Comparison of ENCODE assay signal across 24 cellular contexts in genomic region chr3:187971629-187972028, GRCh38.
DNase-seq lines count a peak whose midpoint lies in the region; ATAC-seq and TF ChIP-seq lines count a peak whose summit lies in the region.
"Had no signal": no experiment of that assay in that cellular context is flagged by ENCODE, and none has a peak within 500 bp of the region (broad histone marks: within the 10 kb centered on the region; RNA-seq: fewer than 3 reads in every experiment).

No MANE protein-coding gene starts in this region.

- WGBS in H9 (ENCODE audit: extremely low coverage, insufficient read length, low lambda C conversion rate) = no CpG with 5 or more reads among the region's 4 CpGs

- H3K9me3 Mint-ChIP-seq in H9 = no peaks in the 10 kb centered on the region
- H3K9me3 Mint-ChIP-seq: IgD-negative memory B cell; nephron; stimulated activated memory B cell treated with anti-CD40 and anti-IgM and Interleukin-4, amounts not matched to agents 10 μg/mL and 1 μg/mL and 100 μg/mL, for 72 hours had no signal

- H2AFZ ChIP-seq in H9 (ENCODE audit: low read length) = no peak overlapping the region
- H2AFZ ChIP-seq in OCI-LY7 (ENCODE audit: low read length) = no peak overlapping the region
- H2AFZ ChIP-seq: hepatocyte had no signal

- no peak overlapping the region for H3K4ac ChIP-seq in H9 (ENCODE audit: low read depth, low read length)

- no peak overlapping the region for H4K8ac ChIP-seq in H9 (replicated peaks; ENCODE audit: insufficient read length, low read depth, low read length)

- H4K20me1 ChIP-seq in H9 (ENCODE audit: control insufficient read depth, insufficient read depth, insufficient read length) (no peaks in the 10 kb centered on the region), OCI-LY7 (ENCODE audit: insufficient read depth, low read length) (no peaks in the 10 kb centered on the region)

- H3K4me1 Mint-ChIP-seq in H9 = peaks cover 4% of the 10 kb centered on the region in 2 experiments; a peak in 3 of 4 replicates

- H3K79me2 ChIP-seq in H9 (ENCODE audit: insufficient read depth, low read length) (no peaks in the 10 kb centered on the region), OCI-LY7 (ENCODE audit: insufficient read depth, low read depth, low read length) (peaks cover 30% of the 10 kb centered on the region; the same call in 1 of the 2 replicates)
- H3K79me2 ChIP-seq: hepatocyte had no signal

- no peak overlapping the region for H3K14ac ChIP-seq in H9 (ENCODE audit: insufficient read depth, low read length)

- BruUV-seq in OCI-LY7 (replicated peaks; lab: Mats Ljungman, UMichigan) = no TSS peak

- TF ChIP-seq CTCF in H9 (conservative IDR thresholded peaks at IDR 0.05) (0 out of 3 replicates have a peak, but pooled peaks have one; percentile 20), OCI-LY7 (conservative IDR thresholded peaks at IDR 0.05; ENCODE audit: low read length) (0 out of 2 replicates have a peak, but pooled peaks have one; percentile 24), choroid plexus epithelial cell (conservative IDR thresholded peaks at IDR 0.05; ENCODE audit: low read depth, low read length) (peak; percentile 10)

- no peaks in the 10 kb centered on the region for H3K27me3 ChIP-seq in H9 (ENCODE audit: insufficient read depth, low read length)
- H3K27me3 ChIP-seq: gastrocnemius medialis, hepatocyte had no signal

- no peaks in the 10 kb centered on the region for H3K79me1 ChIP-seq in H9 (ENCODE audit: insufficient read depth, low read depth, low read length, poor library complexity, severe bottlenecking)

- H2BK12ac ChIP-seq in H9 (ENCODE audit: insufficient read length, low read depth, low read length) = no peak overlapping the region

- no peak for DNase-seq in H9
- DNase-seq in OCI-LY7 (ENCODE audit: low spot score) = peak; percentile 58
- DNase-seq in choroid plexus epithelial cell (ENCODE audit: low read depth) = no peak
- no peak for DNase-seq in retina
- no peak for DNase-seq in AG08396 (ENCODE audit: low spot score)
- DNase-seq in left ventricle myocardium superior = no peak
- no peak for DNase-seq in NCI-H526 treated with DMSO at 0.1 percent for 48 hours (lab: John Stamatoyannopoulos, UW)
- DNase-seq: activated CD4-positive, alpha-beta T cell treated with anti-CD3 and anti-CD28 coated beads for 36 hours; activated CD8-positive, alpha-beta T cell treated with anti-CD3 and anti-CD28 coated beads, Interleukin-2, amount 10 ng/mL, durations not matched to agents 7 days and 5 days; activated naive CD4-positive, alpha-beta T cell treated with anti-CD3 and anti-CD28 coated beads, Interleukin-2, amount 10 ng/mL, durations not matched to agents 7 days and 5 days; amniotic stem cell; gastrocnemius medialis; NCI-H1048; NCI-H1694; NCI-H446; NCI-H774; trophoblast cell had no signal

- H3K18ac ChIP-seq in H9 (ENCODE audit: insufficient read length, low read depth, low read length) = no peak overlapping the region

- no peaks in the 10 kb centered on the region for H3K9me2 ChIP-seq in OCI-LY7 (ENCODE audit: insufficient read depth, low read length)

- H2BK5ac ChIP-seq in H9 (ENCODE audit: insufficient read length, low read length) = no peak overlapping the region

- H2BK15ac ChIP-seq in H9 (ENCODE audit: low read depth, low read length) = no peak overlapping the region

- H2BK120ac ChIP-seq in H9 (ENCODE audit: low read depth, low read length, poor library complexity, severe bottlenecking) = no peak overlapping the region

- H3K4me3 ChIP-seq in OCI-LY7 (ENCODE audit: low read depth, low read length, poor library complexity, severe bottlenecking) (peak overlapping the region; percentile 54), choroid plexus epithelial cell (ENCODE audit: low read depth, low read length) (no peak overlapping the region)
- H3K4me3 ChIP-seq: gastrocnemius medialis, hepatocyte had no signal

- no peak overlapping the region for H3T11ph ChIP-seq in H9 (ENCODE audit: low read length)

- H3K56ac ChIP-seq in H9 (ENCODE audit: insufficient read length, low read depth, low read length) = no peak overlapping the region

- no peak overlapping the region for H3K4me3 Mint-ChIP-seq in H9
- H3K4me3 Mint-ChIP-seq: activated CD4-positive, alpha-beta T cell treated with anti-CD3 and anti-CD28 coated beads for 36 hours; activated CD8-positive, alpha-beta T cell treated with anti-CD3 and anti-CD28 coated beads, Interleukin-2, amount 10 ng/mL, durations not matched to agents 7 days and 5 days; activated naive CD4-positive, alpha-beta T cell treated with anti-CD3 and anti-CD28 coated beads, Interleukin-2, amount 10 ng/mL, durations not matched to agents 7 days and 5 days; activated T-helper 17 cell treated with anti-CD3 and anti-CD28 coated beads, Interleukin-2, amount 50 U/mL, for 72 hours; nephron; stimulated activated memory B cell treated with anti-CD40 and anti-IgM and Interleukin-4, amounts not matched to agents 10 μg/mL and 1 μg/mL and 100 μg/mL, for 72 hours; T-helper 1 cell treated with Interleukin-12 subunit alpha and Interleukin-12 subunit beta and Interleukin-4 antibody, amounts not matched to agents 30 μg/mL and 1 μg/mL, for 36 hours had no signal

- no peak overlapping the region for H4K5ac ChIP-seq in H9 (ENCODE audit: insufficient read length, low read depth, low read length)

- no peaks in the 10 kb centered on the region for H3K27me3 Mint-ChIP-seq in H9 (ENCODE audit: low read depth)
- H3K27me3 Mint-ChIP-seq: activated CD4-positive, alpha-beta T cell treated with anti-CD3 and anti-CD28 coated beads for 36 hours; activated T-helper 17 cell treated with anti-CD3 and anti-CD28 coated beads, Interleukin-2, amount 50 U/mL, for 72 hours had no signal

- H3K23ac ChIP-seq in H9 (ENCODE audit: insufficient read length, low read depth, low read length) = no peak overlapping the region

- intact Hi-C loops in OCI-LY7 (cut with micrococcal nuclease; ENCODE audit: unreplicated experiment) (loop anchor here (10.0 kb wide), 1 partner anchor 947 kb away; no protein-coding TSS in a partner anchor), left ventricle myocardium superior (cut with micrococcal nuclease) (no loop called here)

- POLR2A ChIA-PET in OCI-LY7 (lab: Charles Lee) = interaction anchor here (0.6 to 18.1 kb wide), 20 partner anchors 8 to 1753 kb away, joined by 3 to 1356 read pairs (median 12); partner anchors contain the start of gene BCL6

- H3K4me1 ChIP-seq in H9 (ENCODE audit: insufficient read depth, low read length) = no peaks in the 10 kb centered on the region
- H3K4me1 ChIP-seq in OCI-LY7 (ENCODE audit: insufficient read depth, low read length, poor library complexity, severe bottlenecking) = peaks cover 99% of the 10 kb centered on the region

- H3K23me2 ChIP-seq in H9 (ENCODE audit: insufficient read length, low read depth, low read length, poor library complexity, severe bottlenecking) = no peaks in the 10 kb centered on the region

- 0 out of 7 replicates have a peak overlapping the region, but pooled peaks of 1 of the 3 experiments have one; percentile 0 for H3K27ac Mint-ChIP-seq in H9
- H3K27ac Mint-ChIP-seq: activated CD4-positive, alpha-beta T cell treated with anti-CD3 and anti-CD28 coated beads for 36 hours; activated CD8-positive, alpha-beta T cell treated with anti-CD3 and anti-CD28 coated beads, Interleukin-2, amount 10 ng/mL, durations not matched to agents 7 days and 5 days; activated naive CD4-positive, alpha-beta T cell treated with anti-CD3 and anti-CD28 coated beads, Interleukin-2, amount 10 ng/mL, durations not matched to agents 7 days and 5 days; activated T-helper 17 cell treated with anti-CD3 and anti-CD28 coated beads, Interleukin-2, amount 50 U/mL, for 72 hours; IgD-negative memory B cell; nephron; stimulated activated memory B cell treated with anti-CD40 and anti-IgM and Interleukin-4, amounts not matched to agents 10 μg/mL and 1 μg/mL and 100 μg/mL, for 72 hours; T-helper 1 cell treated with Interleukin-12 subunit alpha and Interleukin-12 subunit beta and Interleukin-4 antibody, amounts not matched to agents 30 μg/mL and 1 μg/mL, for 36 hours had no signal

- no peak overlapping the region for H2AK5ac ChIP-seq in H9 (ENCODE audit: insufficient read length, low read length)

- H4K91ac ChIP-seq in H9 (ENCODE audit: insufficient read length, low read depth, low read length) = no peak overlapping the region

- no peak for ATAC-seq in left ventricle myocardium superior
- ATAC-seq: activated CD4-positive, alpha-beta T cell treated with anti-CD3 and anti-CD28 coated beads for 36 hours; activated CD8-positive, alpha-beta T cell treated with anti-CD3 and anti-CD28 coated beads, Interleukin-2, amount 10 ng/mL, durations not matched to agents 7 days and 5 days; activated T-helper 17 cell treated with anti-CD3 and anti-CD28 coated beads, Interleukin-2, amount 50 U/mL, for 72 hours; gastrocnemius medialis; stimulated activated memory B cell treated with anti-CD40 and anti-IgM and Interleukin-4, amounts not matched to agents 10 μg/mL and 1 μg/mL and 100 μg/mL, for 72 hours had no signal

- H2BK20ac ChIP-seq in H9 (ENCODE audit: low read depth, low read length, poor library complexity, severe bottlenecking) = no peak overlapping the region

- no peaks in the 10 kb centered on the region for H3K36me3 Mint-ChIP-seq in H9 (ENCODE audit: insufficient read depth in 1 of 3, low read depth in 3 of 3)
- H3K36me3 Mint-ChIP-seq: IgD-negative memory B cell; stimulated activated memory B cell treated with anti-CD40 and anti-IgM and Interleukin-4, amounts not matched to agents 10 μg/mL and 1 μg/mL and 100 μg/mL, for 72 hours had no signal

- H3K4me2 ChIP-seq in H9 (ENCODE audit: insufficient read depth, insufficient read length, low read length) = no peak overlapping the region
- peak overlapping the region; percentile 86 for H3K4me2 ChIP-seq in OCI-LY7 (ENCODE audit: low read length)
- H3K4me2 ChIP-seq: hepatocyte had no signal

- no peaks in the 10 kb centered on the region for H3K9me3 ChIP-seq in H9 (ENCODE audit: control insufficient read depth, low read depth, low read length)
- no peaks in the 10 kb centered on the region for H3K9me3 ChIP-seq in OCI-LY7 (ENCODE audit: low read length)
- H3K9me3 ChIP-seq: gastrocnemius medialis had no signal

- CTCF ChIA-PET in OCI-LY7 (lab: Charles Lee; ENCODE audit: unreplicated experiment) = interaction anchor here (0.7 to 1.6 kb wide), 5 partner anchors 18 to 233 kb away, joined by 3 to 5 read pairs (median 3); no protein-coding TSS in a partner anchor

- H3K9ac ChIP-seq in H9 (ENCODE audit: extremely low read depth, insufficient read length, low read length) = no peak overlapping the region

- H3K36me3 ChIP-seq in OCI-LY7 (ENCODE audit: insufficient read depth, low read length) = no peaks in the 10 kb centered on the region
- H3K36me3 ChIP-seq: gastrocnemius medialis had no signal

- no peak overlapping the region for H3K27ac ChIP-seq in H9 (ENCODE audit: insufficient read length, low read depth, low read length)
- H3K27ac ChIP-seq in OCI-LY7 (ENCODE audit: low read depth, low read length, poor library complexity, severe bottlenecking) = peak overlapping the region; percentile 99
- H3K27ac ChIP-seq: hepatocyte, RWPE1 had no signal
